In genomic region chr10:91910467-91910866, GRCh38 we compare ENCODE assay signal across 1 cellular context.
TF ChIP-seq lines count a peak whose summit lies in the region.

No MANE protein-coding gene starts in this region.

TF ChIP-seq in HCT116, 20 proteins besides CTCF, POLR2A, EP300 and RAD21 (continued from another document):
- TF ChIP-seq CEBPB (IDR thresholded peaks at IDR 0.05; ENCODE audit: low read depth) (no peak), JUND (IDR thresholded peaks at IDR 0.05) (no peak)
